ENCODE assay signal across 1 cellular context in genomic region chr17:78986048-78986648, GRCh38.
TF ChIP-seq lines count a peak whose summit lies in the region.

No MANE protein-coding gene starts in this region.

TF ChIP-seq in GM12878, 131 proteins besides CTCF, POLR2A, EP300 and RAD21:
- TF ChIP-seq TARDBP (IDR thresholded peaks at IDR 0.05; ENCODE audit: borderline replicate concordance) (no peak), E4F1 (IDR thresholded peaks at IDR 0.05; ENCODE audit: borderline replicate concordance, partially characterized antibody) (no peak), IRF4 (IDR thresholded peaks at IDR 0.05; ENCODE audit: low read depth, low read length) (no peak), PML (IDR thresholded peaks at IDR 0.05; ENCODE audit: low read length) (no peak), STAT3 (IDR thresholded peaks at IDR 0.05; ENCODE audit: low read depth, low read length) (no peak), RELA (IDR thresholded peaks at IDR 0.05; ENCODE audit: borderline replicate concordance, partially characterized antibody) (no peak), NR2F1 (conservative IDR thresholded peaks at IDR 0.05) (no peak), MEF2B (IDR thresholded peaks at IDR 0.05; ENCODE audit: partially characterized antibody, poor library complexity, severe bottlenecking) (no peak), STAT1 (conservative IDR thresholded peaks at IDR 0.05) (no peak), RBBP5 (conservative IDR thresholded peaks at IDR 0.05) (no peak), MAX (IDR thresholded peaks at IDR 0.05; ENCODE audit: low read depth, low read length) (no peak), NKRF (conservative IDR thresholded peaks at IDR 0.05) (no peak), BHLHE40 (IDR thresholded peaks at IDR 0.05; ENCODE audit: borderline replicate concordance in 1 of 2, low read depth in 2 of 2, low read length in 1 of 2) (no peak), ZNF207 (IDR thresholded peaks at IDR 0.05; ENCODE audit: borderline replicate concordance) (no peak), CEBPZ (IDR thresholded peaks at IDR 0.05; ENCODE audit: low read depth, low read length) (no peak), GATAD2B (conservative IDR thresholded peaks at IDR 0.05; ENCODE audit: low read depth) (no peak), SMC3 (IDR thresholded peaks at IDR 0.05; ENCODE audit: borderline replicate concordance, low read length) (no peak)
